In the genomic region with DNA sequence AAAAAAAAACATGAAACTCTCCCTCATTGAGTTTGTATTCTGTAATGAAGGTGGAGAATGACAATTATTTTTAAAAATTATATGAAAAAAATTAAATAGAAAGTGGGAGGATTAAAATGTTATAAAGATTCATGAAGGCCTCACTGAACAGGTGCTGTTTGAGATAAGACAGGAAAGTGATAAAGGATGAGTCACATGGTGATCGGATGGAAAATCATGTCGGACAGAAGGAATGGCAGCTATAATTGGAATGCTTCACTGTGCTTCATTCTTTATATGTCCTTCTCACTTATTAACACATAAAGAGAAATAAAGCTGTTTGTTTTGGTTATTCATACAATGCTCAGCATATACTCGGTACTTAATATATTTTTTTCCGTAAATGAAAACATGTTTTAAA, we compare ENCODE assay signal across 14 cellular contexts.
DNase-seq lines count a peak whose midpoint lies in the region; ATAC-seq and TF ChIP-seq lines count a peak whose summit lies in the region.
"Had no signal": no experiment of that assay in that cellular context is flagged by ENCODE, and none has a peak within 500 bp of the region (broad histone marks: within the 10 kb centered on the region; RNA-seq: fewer than 3 reads in every experiment).

No MANE protein-coding gene starts in this region.

- no peaks in the 10 kb centered on the region for H3K36me3 ChIP-seq in skeletal muscle tissue (ENCODE audit: control insufficient read depth in 3 of 3, insufficient read depth in 3 of 3, low read length in 3 of 3)
- H3K36me3 ChIP-seq: HAP-1 had no signal

- H3K9me3 ChIP-seq in skeletal muscle tissue (ENCODE audit: control insufficient read depth in 3 of 3, low read length in 3 of 3), result no peaks in the 10 kb centered on the region
- H3K9me3 ChIP-seq: HAP-1 had no signal

- no peak overlapping the region for H3K9ac ChIP-seq in skeletal muscle tissue (ENCODE audit: low read depth in 1 of 3, low read length in 3 of 3)

- peak overlapping the region; percentile 38 for H3K27ac ChIP-seq in skeletal muscle tissue (ENCODE audit: low read depth, low read length)
- H3K27ac ChIP-seq: SK-N-MC had no signal

- ATAC-seq in HG03039 (IDR thresholded peaks at IDR 0.05; ENCODE audit: unreplicated experiment), result no peak

- H3K4me3 ChIP-seq in WI38 (ENCODE audit: low read depth, low read length) (peak overlapping the region; percentile 39; the same call in 1 of the 2 replicates), foreskin fibroblast (ENCODE audit: low read depth in 1 of 2, low read length in 2 of 2) (peak overlapping the region in 1 of 2 donors; percentile 36), skeletal muscle tissue (ENCODE audit: low read length in 3 of 3) (no peak overlapping the region)
- H3K4me3 ChIP-seq: HAP-1, SK-N-MC had no signal

- TF ChIP-seq CTCF in WI38 (IDR thresholded peaks at IDR 0.05; ENCODE audit: low read depth, low read length) (no peak), foreskin fibroblast (IDR thresholded peaks at IDR 0.05; ENCODE audit: low read depth, low read length) (no peak), GM20000 (IDR thresholded peaks at IDR 0.05; ENCODE audit: extremely low read depth, missing control alignments) (no peak)

- H3K4me1 ChIP-seq in skeletal muscle tissue (ENCODE audit: control insufficient read depth in 3 of 3, insufficient read depth in 3 of 3, low read length in 3 of 3), result no peaks in the 10 kb centered on the region
- H3K4me1 ChIP-seq: HAP-1 had no signal

- no peaks in the 10 kb centered on the region for H3K27me3 ChIP-seq in skeletal muscle tissue (ENCODE audit: control insufficient read depth in 3 of 3, insufficient read depth in 3 of 3, low read length in 3 of 3)

- DNase-seq in HT1080 (ENCODE audit: low read depth), result peak; percentile 70
- DNase-seq in foreskin fibroblast, result peak; percentile 25 to 49
- no peak for DNase-seq in COR-L47 (lab: John Stamatoyannopoulos, UW)
- DNase-seq in GM20000 (ENCODE audit: low spot score), result no peak
- DNase-seq: CD4-positive, alpha-beta memory T cell; GF-D8; naive thymus-derived CD4-positive, alpha-beta T cell; NCI-H1417 treated with DMSO at 0.1 percent for 48 hours; NCI-H774 had no signal

Comparison
In these comparisons a context has a peak if more than half of its experiments do, and no peak if none do; other contexts are left out.
1. DNase-seq: peak in HT1080 (single experiment) and foreskin fibroblast (2 of 2); none in COR-L47 (single experiment) and GM20000 (single experiment).